In the genomic region with DNA sequence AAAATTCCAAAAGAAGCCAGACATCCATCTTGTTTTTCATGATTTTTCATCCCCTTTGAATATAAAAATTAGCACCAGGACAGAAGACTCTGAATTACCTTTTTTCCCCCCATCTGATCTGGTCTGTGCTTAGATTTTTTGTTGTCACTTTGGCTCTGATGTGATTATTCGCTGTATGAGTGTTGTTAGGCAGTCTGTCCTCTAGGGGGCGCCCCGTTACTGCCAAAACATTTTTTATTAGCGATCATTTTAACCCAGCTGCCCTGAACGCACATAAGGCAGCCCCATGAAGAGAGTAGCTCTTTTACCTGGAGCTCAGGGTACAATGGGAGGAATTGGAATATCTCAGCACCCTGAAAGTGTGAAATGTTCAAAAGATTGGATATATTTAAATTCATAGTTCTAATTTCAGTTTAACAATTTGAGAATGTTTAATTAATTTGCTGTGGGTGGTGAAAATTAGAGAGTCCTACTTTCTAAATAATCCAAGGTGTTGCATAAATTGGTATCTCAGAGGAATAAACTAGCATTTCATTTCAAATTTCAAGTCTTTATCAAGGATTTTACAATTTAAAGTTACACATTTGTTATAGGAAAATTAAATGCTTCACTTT, we compare ENCODE assay signal across 8 cellular contexts.
A peak's percentile ranks its signal among the peaks of the same experiment; 100 is the strongest.
DNase-seq lines count a peak whose midpoint lies in the region; ATAC-seq, FAIRE-seq and TF ChIP-seq lines count a peak whose summit lies in the region.

No MANE protein-coding gene starts in this region.

- H3K9me3 ChIP-seq in kidney (ENCODE audit: control insufficient read depth in 1 of 2, low read length in 2 of 2) = no peaks in the 10 kb centered on the region

- intact Hi-C loops in kidney (cut with DNase I) = loop anchor here (5.0 to 10.0 kb wide), 2 partner anchors 63 to 216 kb away; partner anchors contain the start of genes PRPH2 and RPL7L1

- no peak overlapping the region for H3K9ac ChIP-seq in kidney (ENCODE audit: low read length in 2 of 2)

- DNase-seq in ACHN (peak; percentile 62), GOT3 (lab: John Stamatoyannopoulos, UW) (peak; percentile 31), NCI-H446 (lab: John Stamatoyannopoulos, UW) (peak; percentile 73 to 78), kidney (peak; percentile 81)
- DNase-seq in activated CD4-positive, CD25-positive, alpha-beta regulatory T cell treated with anti-CD3 and anti-CD28 coated beads, Interleukin-2, amount 50 U/mL, for 16 hours (ENCODE audit: low read depth, low spot score) = peak; percentile 80
- peak; percentile 79 for DNase-seq in central memory CD4-positive, alpha-beta T cell
- DNase-seq in stimulated activated CD4-positive, alpha-beta T cell treated with anti-CD3 and anti-CD28 coated beads, Interleukin-1b, Interleukin-23, amount 100 ng/mL, for 48 hours = peak; percentile 79

- no peak overlapping the region for H3K27ac ChIP-seq in kidney (ENCODE audit: low read depth in 2 of 2, low read length in 2 of 2)

- in situ Hi-C loops in ACHN (cut with HindIII; ENCODE audit: low pct_ligation_motif_present, low pct_unique_long_range_greater_than_20kb, low sequenced_read_pairs) = loop anchor here (25.0 kb wide), 1 partner anchor 201 kb away; no protein-coding TSS in a partner anchor

- peak; percentile 76 for FAIRE-seq in kidney (lab: Jason Lieb, UNC)

- peaks cover 27 to 56% of the 10 kb centered on the region in 2 donors for H3K36me3 ChIP-seq in kidney (ENCODE audit: control insufficient read depth in 1 of 2, insufficient read depth in 2 of 2, low read length in 2 of 2)

- ATAC-seq in HG02610 (IDR thresholded peaks at IDR 0.05; ENCODE audit: unreplicated experiment) = no peak

- TF ChIP-seq CTCF in kidney (IDR thresholded peaks at IDR 0.05; ENCODE audit: borderline replicate concordance, extremely low read depth, insufficient read depth) = peak; percentile 95

- no peak overlapping the region for H3K4me3 ChIP-seq in kidney (ENCODE audit: low read length in 2 of 2)

- no peaks in the 10 kb centered on the region for H3K4me1 ChIP-seq in kidney (ENCODE audit: control insufficient read depth in 1 of 2, insufficient read depth in 1 of 2, low read depth in 1 of 2, low read length in 2 of 2)

Comparison
In these comparisons a context has a peak if more than half of its experiments do, and no peak if none do; other contexts are left out.
1. DNase-seq: peak in every context shown above with its lines; median percentile 81 in kidney; 80 in activated CD4-positive, CD25-positive, alpha-beta regulatory T cell treated with anti-CD3 and anti-CD28 coated beads, Interleukin-2, amount 50 U/mL, for 16 hours; 79 in central memory CD4-positive, alpha-beta T cell; 79 in stimulated activated CD4-positive, alpha-beta T cell treated with anti-CD3 and anti-CD28 coated beads, Interleukin-1b, Interleukin-23, amount 100 ng/mL, for 48 hours; 76 in NCI-H446; 62 in ACHN; 31 in GOT3.